ENCODE assay signal across 13 cellular contexts in the genomic region with DNA sequence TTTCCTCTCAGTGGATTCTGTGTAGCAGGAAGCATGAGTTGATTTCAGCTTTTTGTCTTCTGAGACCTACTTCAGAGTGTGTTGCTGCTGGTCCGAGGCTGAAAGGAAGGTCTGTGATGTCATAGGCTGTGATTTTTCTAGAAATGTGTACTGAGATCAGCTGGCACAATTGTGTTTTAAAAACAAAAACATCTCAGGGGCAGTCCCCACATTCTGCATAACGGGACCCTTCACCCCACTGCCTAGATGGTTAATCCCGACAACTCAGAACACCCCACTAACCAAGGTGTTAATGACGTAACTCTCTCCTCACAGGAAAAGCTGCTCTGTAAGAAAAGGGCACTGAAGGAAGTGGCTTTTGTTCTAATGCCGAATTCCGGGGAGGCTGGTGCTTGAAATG. TPM values are rescaled to one million over a fixed set of nuclear protein-coding genes. Genes with fewer than 3 reads are reported as not detected.
A peak's percentile ranks its signal among the peaks of the same experiment; 100 is the strongest.
DNase-seq lines count a peak whose midpoint lies in the region; ATAC-seq, FAIRE-seq and TF ChIP-seq lines count a peak whose summit lies in the region.
"Had no signal": no experiment of that assay in that cellular context is flagged by ENCODE, and none has a peak within 500 bp of the region (broad histone marks: within the 10 kb centered on the region; RNA-seq: fewer than 3 reads in every experiment).

No MANE protein-coding gene starts in this region.

- TF ChIP-seq RAD21 in GM12878 (IDR thresholded peaks at IDR 0.05; ENCODE audit: insufficient read depth, low read depth, low read length), result no peak

- no peaks in the 10 kb centered on the region for H3K9me2 ChIP-seq in OCI-LY1 (ENCODE audit: low read depth, low read length)

- H4K20me1 ChIP-seq in OCI-LY1 (ENCODE audit: insufficient read depth, low read length) (no peaks in the 10 kb centered on the region), GM12878 (ENCODE audit: control insufficient read depth, insufficient read depth) (no peaks in the 10 kb centered on the region)

- TF ChIP-seq EP300 in GM12878 (IDR thresholded peaks at IDR 0.05; ENCODE audit: borderline replicate concordance in 1 of 2, control insufficient read depth in 1 of 2, low read depth in 2 of 2, low read length in 2 of 2), result no peak

- no peaks in the 10 kb centered on the region for H3F3A ChIP-seq in OCI-LY1 (ENCODE audit: insufficient read depth, low read length)

- TF ChIP-seq POLR2A in GM12878 (IDR thresholded peaks at IDR 0.05; ENCODE audit: low read depth, low read length) (no peak), uterus (IDR thresholded peaks at IDR 0.05) (no peak)

- TF ChIP-seq CTCF in OCI-LY1 (IDR thresholded peaks at IDR 0.05; ENCODE audit: low read length) (no peak), GM12878 (IDR thresholded peaks at IDR 0.05 in 2 of 3, conservative IDR thresholded peaks at IDR 0.05 in 1 of 3; ENCODE audit: control insufficient read depth in 2 of 3, extremely low read depth in 1 of 3, insufficient read depth in 1 of 3, low read depth in 3 of 3, low read length in 3 of 3) (no peak), uterus (IDR thresholded peaks at IDR 0.05) (no peak)

- RAD21 ChIA-PET in GM12878 (lab: Charles Lee; ENCODE audit: unreplicated experiment), result interaction anchor here (1.1 to 1.7 kb wide), 4 partner anchors 9 to 75 kb away, joined by 3 to 6 read pairs (median 3); no protein-coding TSS in a partner anchor

- H3K27ac ChIP-seq in OCI-LY1 (ENCODE audit: low read depth, low read length, poor library complexity, severe bottlenecking) (peak overlapping the region; percentile 84), GM12878 (ENCODE audit: control insufficient read depth, insufficient read depth) (no peak overlapping the region), uterus (no peak overlapping the region)
- H3K27ac ChIP-seq: WERI-Rb-1 had no signal

- ATAC-seq in GM18868 (IDR thresholded peaks at IDR 0.05; ENCODE audit: unreplicated experiment) (peak; percentile 39), GM12878 (peak; percentile 60), GM21723 (IDR thresholded peaks at IDR 0.05; ENCODE audit: unreplicated experiment) (no peak)
- ATAC-seq: HCT116, left colon had no signal

- 30% methylated on average over 6 of the region's 6 CpGs for WGBS in GM12878 (ENCODE audit: insufficient coverage, insufficient replicate concordance, low lambda C conversion rate, missing lambda C conversion rate)

- H3K27me3 ChIP-seq in OCI-LY1 (ENCODE audit: insufficient read depth, low read length), result no peaks in the 10 kb centered on the region
- H3K27me3 ChIP-seq in GM12878 (replicated peaks in 1 of 2; ENCODE audit: control insufficient read depth in 2 of 2, insufficient read depth in 2 of 2, low read length in 1 of 2), result no peaks in the 10 kb centered on the region
- no peaks in the 10 kb centered on the region for H3K27me3 ChIP-seq in uterus

- H3K9me3 ChIP-seq in OCI-LY1 (ENCODE audit: low read length), result no peaks in the 10 kb centered on the region
- H3K9me3 ChIP-seq in GM12878 (replicated peaks; ENCODE audit: control insufficient read depth, insufficient read depth, low read length), result no peaks in the 10 kb centered on the region
- H3K9me3 ChIP-seq in uterus, result no peaks in the 10 kb centered on the region

- H3K4me2 ChIP-seq in OCI-LY1 (ENCODE audit: low read length), result peak overlapping the region; percentile 35; the same call in 1 of the 2 replicates
- H3K4me2 ChIP-seq in GM12878 (ENCODE audit: control insufficient read depth, insufficient read depth), result no peak overlapping the region

- H3K79me2 ChIP-seq in OCI-LY1 (ENCODE audit: insufficient read depth, low read length) (no peaks in the 10 kb centered on the region), GM12878 (ENCODE audit: control insufficient read depth, insufficient read depth, low read length) (no peaks in the 10 kb centered on the region)

- H3K9ac ChIP-seq in OCI-LY1 (ENCODE audit: low read length), result no peak overlapping the region; the same call in 1 of the 2 replicates
- no peak overlapping the region for H3K9ac ChIP-seq in GM12878 (ENCODE audit: control insufficient read depth, insufficient read depth, low read length)

- no TSS peak for BruUV-seq in GM12878 (replicated peaks; lab: Mats Ljungman, UMichigan)

- CTCF ChIA-PET in GM12878 (lab: Yijun Ruan, JAX), result interaction anchor here (0.7 to 2.4 kb wide), 6 partner anchors 10 to 545 kb away, joined by 3 to 9 read pairs (median 4); no protein-coding TSS in a partner anchor

- intact Hi-C loops in GM12878 (cut with micrococcal nuclease; ENCODE audit: unreplicated experiment) (no loop called here), uterus (cut with DNase I; ENCODE audit: low total_unique reads) (no loop called here)

- no peak overlapping the region for H2AFZ ChIP-seq in OCI-LY1 (ENCODE audit: low read length)
- H2AFZ ChIP-seq in GM12878 (ENCODE audit: control insufficient read depth, low read depth, low read length), result no peak overlapping the region

- no peak for DNase-seq in GM12878 (ENCODE audit: low read depth, low spot score)
- DNase-seq in pons (ENCODE audit: low spot score), result peak; percentile 29
- DNase-seq in GM19240 (ENCODE audit: insufficient read length, low spot score), result no peak
- no peak for DNase-seq in uterus
- DNase-seq: left colon, NCI-H1092 treated with DMSO at 0.1 percent for 48 hours, NCI-H524 treated with DMSO at 0.1 percent for 48 hours, substantia nigra, WERI-Rb-1 had no signal

- no peak overlapping the region for H3K4me3 ChIP-seq in OCI-LY1 (ENCODE audit: low read depth, low read length, poor library complexity, severe bottlenecking)
- no peak overlapping the region for H3K4me3 ChIP-seq in GM12878
- H3K4me3 ChIP-seq in uterus, result no peak overlapping the region

- no peaks in the 10 kb centered on the region for H3K36me3 ChIP-seq in OCI-LY1 (ENCODE audit: insufficient read depth, low read length)
- no peaks in the 10 kb centered on the region for H3K36me3 ChIP-seq in GM12878 (ENCODE audit: control insufficient read depth in 2 of 2, insufficient read depth in 2 of 2, low read length in 1 of 2)
- H3K36me3 ChIP-seq in uterus, result no peaks in the 10 kb centered on the region
- H3K36me3 ChIP-seq: WERI-Rb-1 had no signal

- H3K4me1 ChIP-seq in OCI-LY1 (ENCODE audit: insufficient read depth, low read length, severe bottlenecking) (peaks cover 31% of the 10 kb centered on the region), GM12878 (ENCODE audit: control insufficient read depth, insufficient read depth, low read length) (peaks cover 5% of the 10 kb centered on the region; the same call in 1 of the 2 replicates), uterus (no peaks in the 10 kb centered on the region)

- SMC1A ChIA-PET in GM12878 (lab: Charles Lee; ENCODE audit: uncharacterized antibody, unreplicated experiment), result interaction anchor here (1.0 to 2.5 kb wide), 8 partner anchors 9 to 190 kb away, joined by 3 to 13 read pairs (median 4); a partner anchor contains a TSS

- in situ Hi-C loops in GM12878 (cut with MboI), result no loop called here

- POLR2A ChIA-PET in GM12878 (lab: Charles Lee), result interaction anchor here (0.6 to 2.3 kb wide), 2 partner anchors 11 to 111 kb away, joined by 3 to 15 read pairs; no protein-coding TSS in a partner anchor

- FAIRE-seq in GM12878 (lab: Jason Lieb, UNC), result peak; percentile 49

TF ChIP-seq in GM12878, 131 proteins besides CTCF, POLR2A, EP300 and RAD21 (continues in another document):
- TF ChIP-seq HDAC6 (IDR thresholded peaks at IDR 0.05; ENCODE audit: unreplicated experiment) (no peak), ATF7 (IDR thresholded peaks at IDR 0.05; ENCODE audit: low read depth) (peak; percentile 81), IKZF2 (IDR thresholded peaks at IDR 0.05) (no peak; a peak in 1 of 4 replicates), CREB1 (IDR thresholded peaks at IDR 0.05; ENCODE audit: low read depth) (peak; percentile 33; the same call in 1 of the 2 replicates)
- TF ChIP-seq, protein P1, sequence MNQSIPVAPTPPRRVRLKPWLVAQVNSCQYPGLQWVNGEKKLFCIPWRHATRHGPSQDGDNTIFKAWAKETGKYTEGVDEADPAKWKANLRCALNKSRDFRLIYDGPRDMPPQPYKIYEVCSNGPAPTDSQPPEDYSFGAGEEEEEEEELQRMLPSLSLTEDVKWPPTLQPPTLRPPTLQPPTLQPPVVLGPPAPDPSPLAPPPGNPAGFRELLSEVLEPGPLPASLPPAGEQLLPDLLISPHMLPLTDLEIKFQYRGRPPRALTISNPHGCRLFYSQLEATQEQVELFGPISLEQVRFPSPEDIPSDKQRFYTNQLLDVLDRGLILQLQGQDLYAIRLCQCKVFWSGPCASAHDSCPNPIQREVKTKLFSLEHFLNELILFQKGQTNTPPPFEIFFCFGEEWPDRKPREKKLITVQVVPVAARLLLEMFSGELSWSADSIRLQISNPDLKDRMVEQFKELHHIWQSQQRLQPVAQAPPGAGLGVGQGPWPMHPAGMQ (IDR thresholded peaks at IDR 0.05; ENCODE audit: borderline replicate concordance), result no peak
- TF ChIP-seq, protein P2, sequence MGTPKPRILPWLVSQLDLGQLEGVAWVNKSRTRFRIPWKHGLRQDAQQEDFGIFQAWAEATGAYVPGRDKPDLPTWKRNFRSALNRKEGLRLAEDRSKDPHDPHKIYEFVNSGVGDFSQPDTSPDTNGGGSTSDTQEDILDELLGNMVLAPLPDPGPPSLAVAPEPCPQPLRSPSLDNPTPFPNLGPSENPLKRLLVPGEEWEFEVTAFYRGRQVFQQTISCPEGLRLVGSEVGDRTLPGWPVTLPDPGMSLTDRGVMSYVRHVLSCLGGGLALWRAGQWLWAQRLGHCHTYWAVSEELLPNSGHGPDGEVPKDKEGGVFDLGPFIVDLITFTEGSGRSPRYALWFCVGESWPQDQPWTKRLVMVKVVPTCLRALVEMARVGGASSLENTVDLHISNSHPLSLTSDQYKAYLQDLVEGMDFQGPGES (IDR thresholded peaks at IDR 0.05), result no peak

RNA-seq across cellular contexts. Expression of a gene that starts 59.8 kb away (rescaled TPM):
- total RNA-seq in GM12878 (2013; cell fraction: nucleolus; rRNA removed), result 29.8 and 32.8 TPM in 2 replicates
- total RNA-seq in GM12878 (2014; rRNA removed) (32.1 and 33.7 TPM in 2 replicates), GM12878 (2014; rRNA removed; fragmentation: Illumina TruSeq; extraction: Trizol) (27.8 and 28.8 TPM in 2 replicates), GM12878 (2021) (33.2 and 33.8 TPM in 2 replicates), uterus (10 to 100 TPM; 14.9 to 44.4 (median 34.6) TPM)
- 14.4 TPM for polyA plus RNA-seq in GM12878 (2011; ENCODE audit: low read depth)
- polyA plus RNA-seq in GM12878 (2011; rRNA removed) (40.6 and 59.7 TPM in 2 replicates), GM12878 (2014; fragmentation: Illumina TruSeq; extraction: Trizol) (35.7 and 47.3 TPM in 2 replicates), GM12878 (2014; fragmentation: Nextera tagmentation; extraction: Ambion mirVana) (10 to 100 TPM; 15.4 to 18.2 TPM), GM12878 (2014; rRNA removed) (21.7 and 25.1 TPM in 2 replicates), GM12878 (2016; fragmentation: Nextera tagmentation; extraction: Ambion mirVana) (10 to 100 TPM; 32.8 to 39.3 TPM)
- polyA plus RNA-seq in GM12878 (2011; cell fraction: cytosol; rRNA removed), result 18.9 and 19.7 TPM in 2 replicates
- 14.5 and 16.0 TPM in 2 replicates for polyA plus RNA-seq in GM12878 (2011; cell fraction: nucleus; rRNA removed)
- polyA plus RNA-seq in GM12878 (2012), result 18.5 and 29.1 TPM in 2 replicates
- polyA minus RNA-seq in GM12878 (2011; rRNA and poly(A)+ RNA removed), result 13.4 and 18.4 TPM in 2 replicates
- polyA minus RNA-seq in GM12878 (2011; cell fraction: cytosol; rRNA and poly(A)+ RNA removed), result 10.0 and 10.5 TPM in 2 replicates
- polyA minus RNA-seq in GM12878 (2011; cell fraction: nucleus; rRNA and poly(A)+ RNA removed), result 8.9 and 16.2 TPM in 2 replicates
